1 cellular context compared by ENCODE assay signal in the genomic region with DNA sequence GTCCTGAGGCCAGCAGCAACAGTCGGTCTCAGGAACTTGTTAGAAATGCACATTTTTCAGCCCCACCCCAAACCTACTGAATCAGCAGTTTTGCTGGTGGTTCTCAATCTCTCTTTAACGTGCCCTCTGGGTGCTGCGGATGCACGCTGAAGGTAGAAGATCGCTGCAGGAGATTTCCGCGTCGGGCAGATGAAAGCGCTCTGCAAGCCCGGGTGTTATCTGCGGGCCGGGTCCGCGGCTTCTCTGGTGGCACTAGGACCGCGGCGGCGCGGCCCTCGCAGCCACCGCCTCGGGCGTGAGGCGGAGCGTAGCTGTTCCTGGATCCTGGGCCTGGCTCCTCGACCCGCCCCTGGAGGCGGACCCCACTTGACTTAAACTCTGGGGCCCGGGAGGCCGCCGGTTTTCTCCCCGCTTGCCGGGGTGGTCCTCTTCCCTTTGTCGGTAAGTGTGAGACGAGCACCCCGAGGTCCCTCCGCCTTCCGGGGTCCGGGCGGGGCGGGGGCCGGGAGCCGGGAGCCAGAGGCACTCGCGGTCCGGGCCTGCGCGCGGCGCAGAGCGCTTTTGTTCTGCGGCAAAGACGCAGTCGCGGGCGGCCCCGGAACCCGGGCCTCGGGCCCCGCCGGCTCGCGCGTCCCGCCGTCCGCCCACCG.
TF ChIP-seq lines count a peak whose summit lies in the region.

A gene with protein sequence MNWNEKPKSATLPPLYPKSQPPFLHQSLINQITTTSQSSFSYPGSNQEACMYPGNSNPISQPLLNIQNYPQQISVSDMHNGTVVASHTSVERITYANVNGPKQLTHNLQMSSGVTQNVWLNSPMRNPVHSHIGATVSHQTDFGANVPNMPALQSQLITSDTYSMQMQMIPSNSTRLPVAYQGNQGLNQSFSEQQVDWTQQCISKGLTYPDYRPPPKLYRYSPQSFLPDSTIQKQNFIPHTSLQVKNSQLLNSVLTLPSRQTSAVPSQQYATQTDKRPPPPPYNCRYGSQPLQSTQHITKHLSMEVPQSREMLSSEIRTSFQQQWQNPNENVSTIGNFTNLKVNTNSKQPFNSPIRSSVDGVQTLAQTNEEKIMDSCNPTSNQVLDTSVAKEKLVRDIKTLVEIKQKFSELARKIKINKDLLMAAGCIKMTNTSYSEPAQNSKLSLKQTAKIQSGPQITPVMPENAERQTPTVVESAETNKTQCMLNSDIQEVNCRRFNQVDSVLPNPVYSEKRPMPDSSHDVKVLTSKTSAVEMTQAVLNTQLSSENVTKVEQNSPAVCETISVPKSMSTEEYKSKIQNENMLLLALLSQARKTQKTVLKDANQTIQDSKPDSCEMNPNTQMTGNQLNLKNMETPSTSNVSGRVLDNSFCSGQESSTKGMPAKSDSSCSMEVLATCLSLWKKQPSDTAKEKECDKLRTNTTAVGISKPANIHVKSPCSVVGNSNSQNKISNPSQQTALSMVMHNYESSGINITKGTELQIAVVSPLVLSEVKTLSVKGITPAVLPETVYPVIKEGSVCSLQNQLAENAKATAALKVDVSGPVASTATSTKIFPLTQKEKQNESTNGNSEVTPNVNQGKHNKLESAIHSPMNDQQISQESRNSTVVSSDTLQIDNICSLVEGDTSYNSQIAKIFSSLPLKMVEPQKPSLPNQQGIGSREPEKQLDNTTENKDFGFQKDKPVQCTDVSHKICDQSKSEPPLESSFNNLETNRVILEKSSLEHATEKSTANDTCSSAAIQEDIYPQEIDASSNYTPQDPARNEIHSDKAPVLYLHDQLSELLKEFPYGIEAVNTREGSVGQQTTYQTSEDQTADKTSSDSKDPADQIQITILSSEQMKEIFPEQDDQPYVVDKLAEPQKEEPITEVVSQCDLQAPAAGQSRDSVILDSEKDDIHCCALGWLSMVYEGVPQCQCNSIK (N-terminal part only) (plus strand): TSS at position 365 of the 650 bp plus-strand sequence. CDS start 21,541 bp downstream, outside the sequence.

TF ChIP-seq in HepG2, 621 proteins besides CTCF, POLR2A, EP300 and RAD21 (continued from another document and continues in another):
- TF ChIP-seq, protein P1, sequence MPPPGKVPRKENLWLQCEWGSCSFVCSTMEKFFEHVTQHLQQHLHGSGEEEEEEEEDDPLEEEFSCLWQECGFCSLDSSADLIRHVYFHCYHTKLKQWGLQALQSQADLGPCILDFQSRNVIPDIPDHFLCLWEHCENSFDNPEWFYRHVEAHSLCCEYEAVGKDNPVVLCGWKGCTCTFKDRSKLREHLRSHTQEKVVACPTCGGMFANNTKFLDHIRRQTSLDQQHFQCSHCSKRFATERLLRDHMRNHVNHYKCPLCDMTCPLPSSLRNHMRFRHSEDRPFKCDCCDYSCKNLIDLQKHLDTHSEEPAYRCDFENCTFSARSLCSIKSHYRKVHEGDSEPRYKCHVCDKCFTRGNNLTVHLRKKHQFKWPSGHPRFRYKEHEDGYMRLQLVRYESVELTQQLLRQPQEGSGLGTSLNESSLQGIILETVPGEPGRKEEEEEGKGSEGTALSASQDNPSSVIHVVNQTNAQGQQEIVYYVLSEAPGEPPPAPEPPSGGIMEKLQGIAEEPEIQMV (CRISPR knock-in tag; IDR thresholded peaks at IDR 0.05; ENCODE audit: low read depth): peak; percentile 90
- TF ChIP-seq, protein P2, sequence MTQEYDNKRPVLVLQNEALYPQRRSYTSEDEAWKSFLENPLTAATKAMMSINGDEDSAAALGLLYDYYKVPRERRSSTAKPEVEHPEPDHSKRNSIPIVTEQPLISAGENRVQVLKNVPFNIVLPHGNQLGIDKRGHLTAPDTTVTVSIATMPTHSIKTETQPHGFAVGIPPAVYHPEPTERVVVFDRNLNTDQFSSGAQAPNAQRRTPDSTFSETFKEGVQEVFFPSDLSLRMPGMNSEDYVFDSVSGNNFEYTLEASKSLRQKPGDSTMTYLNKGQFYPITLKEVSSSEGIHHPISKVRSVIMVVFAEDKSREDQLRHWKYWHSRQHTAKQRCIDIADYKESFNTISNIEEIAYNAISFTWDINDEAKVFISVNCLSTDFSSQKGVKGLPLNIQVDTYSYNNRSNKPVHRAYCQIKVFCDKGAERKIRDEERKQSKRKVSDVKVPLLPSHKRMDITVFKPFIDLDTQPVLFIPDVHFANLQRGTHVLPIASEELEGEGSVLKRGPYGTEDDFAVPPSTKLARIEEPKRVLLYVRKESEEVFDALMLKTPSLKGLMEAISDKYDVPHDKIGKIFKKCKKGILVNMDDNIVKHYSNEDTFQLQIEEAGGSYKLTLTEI (CRISPR knock-in tag; conservative IDR thresholded peaks at IDR 0.05): no peak
- TF ChIP-seq, protein P3, sequence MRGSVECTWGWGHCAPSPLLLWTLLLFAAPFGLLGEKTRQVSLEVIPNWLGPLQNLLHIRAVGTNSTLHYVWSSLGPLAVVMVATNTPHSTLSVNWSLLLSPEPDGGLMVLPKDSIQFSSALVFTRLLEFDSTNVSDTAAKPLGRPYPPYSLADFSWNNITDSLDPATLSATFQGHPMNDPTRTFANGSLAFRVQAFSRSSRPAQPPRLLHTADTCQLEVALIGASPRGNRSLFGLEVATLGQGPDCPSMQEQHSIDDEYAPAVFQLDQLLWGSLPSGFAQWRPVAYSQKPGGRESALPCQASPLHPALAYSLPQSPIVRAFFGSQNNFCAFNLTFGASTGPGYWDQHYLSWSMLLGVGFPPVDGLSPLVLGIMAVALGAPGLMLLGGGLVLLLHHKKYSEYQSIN (CRISPR knock-in tag; IDR thresholded peaks at IDR 0.05; ENCODE audit: borderline replicate concordance): no peak
- TF ChIP-seq ZNF24 (IDR thresholded peaks at IDR 0.05): no peak
- TF ChIP-seq, protein P4, sequence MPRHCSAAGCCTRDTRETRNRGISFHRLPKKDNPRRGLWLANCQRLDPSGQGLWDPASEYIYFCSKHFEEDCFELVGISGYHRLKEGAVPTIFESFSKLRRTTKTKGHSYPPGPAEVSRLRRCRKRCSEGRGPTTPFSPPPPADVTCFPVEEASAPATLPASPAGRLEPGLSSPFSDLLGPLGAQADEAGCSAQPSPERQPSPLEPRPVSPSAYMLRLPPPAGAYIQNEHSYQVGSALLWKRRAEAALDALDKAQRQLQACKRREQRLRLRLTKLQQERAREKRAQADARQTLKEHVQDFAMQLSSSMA (CRISPR knock-in tag; IDR thresholded peaks at IDR 0.05): no peak
- TF ChIP-seq ZNF256 (CRISPR knock-in tag; conservative IDR thresholded peaks at IDR 0.05): no peak
- no peak for TF ChIP-seq ZBTB3 (CRISPR knock-in tag; IDR thresholded peaks at IDR 0.05; ENCODE audit: borderline replicate concordance, low read depth)
- TF ChIP-seq NR2F6 (IDR thresholded peaks at IDR 0.05): no peak
- no peak for TF ChIP-seq NR2F6 (CRISPR knock-in tag; IDR thresholded peaks at IDR 0.05)
- TF ChIP-seq CEBPB (IDR thresholded peaks at IDR 0.05; ENCODE audit: borderline replicate concordance, low read depth, low read length): no peak
- no peak for TF ChIP-seq ELF4 (CRISPR knock-in tag; IDR thresholded peaks at IDR 0.05; ENCODE audit: borderline replicate concordance)
- peak; percentile 89 for TF ChIP-seq ZNF331 (CRISPR knock-in tag; IDR thresholded peaks at IDR 0.05)
- TF ChIP-seq CREB1 (IDR thresholded peaks at IDR 0.05): no peak
- peak; percentile 17; the same call in 1 of the 2 replicates for TF ChIP-seq CREB1 (CRISPR knock-in tag; IDR thresholded peaks at IDR 0.05)
- TF ChIP-seq, protein P5, sequence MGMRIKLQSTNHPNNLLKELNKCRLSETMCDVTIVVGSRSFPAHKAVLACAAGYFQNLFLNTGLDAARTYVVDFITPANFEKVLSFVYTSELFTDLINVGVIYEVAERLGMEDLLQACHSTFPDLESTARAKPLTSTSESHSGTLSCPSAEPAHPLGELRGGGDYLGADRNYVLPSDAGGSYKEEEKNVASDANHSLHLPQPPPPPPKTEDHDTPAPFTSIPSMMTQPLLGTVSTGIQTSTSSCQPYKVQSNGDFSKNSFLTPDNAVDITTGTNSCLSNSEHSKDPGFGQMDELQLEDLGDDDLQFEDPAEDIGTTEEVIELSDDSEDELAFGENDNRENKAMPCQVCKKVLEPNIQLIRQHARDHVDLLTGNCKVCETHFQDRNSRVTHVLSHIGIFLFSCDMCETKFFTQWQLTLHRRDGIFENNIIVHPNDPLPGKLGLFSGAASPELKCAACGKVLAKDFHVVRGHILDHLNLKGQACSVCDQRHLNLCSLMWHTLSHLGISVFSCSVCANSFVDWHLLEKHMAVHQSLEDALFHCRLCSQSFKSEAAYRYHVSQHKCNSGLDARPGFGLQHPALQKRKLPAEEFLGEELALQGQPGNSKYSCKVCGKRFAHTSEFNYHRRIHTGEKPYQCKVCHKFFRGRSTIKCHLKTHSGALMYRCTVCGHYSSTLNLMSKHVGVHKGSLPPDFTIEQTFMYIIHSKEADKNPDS (CRISPR knock-in tag; IDR thresholded peaks at IDR 0.05): 0 out of 2 replicates have a peak, but pooled peaks have one; percentile 19
- TF ChIP-seq HOXD1 (CRISPR knock-in tag; IDR thresholded peaks at IDR 0.05): no peak
- peak; percentile 55 for TF ChIP-seq GATAD2A (CRISPR knock-in tag; IDR thresholded peaks at IDR 0.05)
- TF ChIP-seq SP1 (IDR thresholded peaks at IDR 0.05): no peak
- peak; percentile 43; the same call in 1 of the 2 replicates for TF ChIP-seq SP1 (CRISPR knock-in tag; IDR thresholded peaks at IDR 0.05)
- TF ChIP-seq REPIN1 (CRISPR knock-in tag; IDR thresholded peaks at IDR 0.05; ENCODE audit: borderline replicate concordance, low read depth): no peak; the same call in 1 of the 2 replicates
- no peak for TF ChIP-seq NCOA1 (CRISPR knock-in tag; IDR thresholded peaks at IDR 0.05)
- TF ChIP-seq ZMYM4 (CRISPR knock-in tag; IDR thresholded peaks at IDR 0.05): peak; percentile 94
- TF ChIP-seq ZNF225 (CRISPR knock-in tag; IDR thresholded peaks at IDR 0.05): no peak
- no peak; the same call in 1 of the 2 replicates for TF ChIP-seq ZSCAN25 (CRISPR knock-in tag; IDR thresholded peaks at IDR 0.05)
- TF ChIP-seq, protein P6, sequence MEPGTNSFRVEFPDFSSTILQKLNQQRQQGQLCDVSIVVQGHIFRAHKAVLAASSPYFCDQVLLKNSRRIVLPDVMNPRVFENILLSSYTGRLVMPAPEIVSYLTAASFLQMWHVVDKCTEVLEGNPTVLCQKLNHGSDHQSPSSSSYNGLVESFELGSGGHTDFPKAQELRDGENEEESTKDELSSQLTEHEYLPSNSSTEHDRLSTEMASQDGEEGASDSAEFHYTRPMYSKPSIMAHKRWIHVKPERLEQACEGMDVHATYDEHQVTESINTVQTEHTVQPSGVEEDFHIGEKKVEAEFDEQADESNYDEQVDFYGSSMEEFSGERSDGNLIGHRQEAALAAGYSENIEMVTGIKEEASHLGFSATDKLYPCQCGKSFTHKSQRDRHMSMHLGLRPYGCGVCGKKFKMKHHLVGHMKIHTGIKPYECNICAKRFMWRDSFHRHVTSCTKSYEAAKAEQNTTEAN (CRISPR knock-in tag; conservative IDR thresholded peaks at IDR 0.05): no peak
- TF ChIP-seq FOSL1 (CRISPR knock-in tag; IDR thresholded peaks at IDR 0.05; ENCODE audit: borderline replicate concordance): peak; percentile 12; the same call in 1 of the 2 replicates
- TF ChIP-seq, protein P7, sequence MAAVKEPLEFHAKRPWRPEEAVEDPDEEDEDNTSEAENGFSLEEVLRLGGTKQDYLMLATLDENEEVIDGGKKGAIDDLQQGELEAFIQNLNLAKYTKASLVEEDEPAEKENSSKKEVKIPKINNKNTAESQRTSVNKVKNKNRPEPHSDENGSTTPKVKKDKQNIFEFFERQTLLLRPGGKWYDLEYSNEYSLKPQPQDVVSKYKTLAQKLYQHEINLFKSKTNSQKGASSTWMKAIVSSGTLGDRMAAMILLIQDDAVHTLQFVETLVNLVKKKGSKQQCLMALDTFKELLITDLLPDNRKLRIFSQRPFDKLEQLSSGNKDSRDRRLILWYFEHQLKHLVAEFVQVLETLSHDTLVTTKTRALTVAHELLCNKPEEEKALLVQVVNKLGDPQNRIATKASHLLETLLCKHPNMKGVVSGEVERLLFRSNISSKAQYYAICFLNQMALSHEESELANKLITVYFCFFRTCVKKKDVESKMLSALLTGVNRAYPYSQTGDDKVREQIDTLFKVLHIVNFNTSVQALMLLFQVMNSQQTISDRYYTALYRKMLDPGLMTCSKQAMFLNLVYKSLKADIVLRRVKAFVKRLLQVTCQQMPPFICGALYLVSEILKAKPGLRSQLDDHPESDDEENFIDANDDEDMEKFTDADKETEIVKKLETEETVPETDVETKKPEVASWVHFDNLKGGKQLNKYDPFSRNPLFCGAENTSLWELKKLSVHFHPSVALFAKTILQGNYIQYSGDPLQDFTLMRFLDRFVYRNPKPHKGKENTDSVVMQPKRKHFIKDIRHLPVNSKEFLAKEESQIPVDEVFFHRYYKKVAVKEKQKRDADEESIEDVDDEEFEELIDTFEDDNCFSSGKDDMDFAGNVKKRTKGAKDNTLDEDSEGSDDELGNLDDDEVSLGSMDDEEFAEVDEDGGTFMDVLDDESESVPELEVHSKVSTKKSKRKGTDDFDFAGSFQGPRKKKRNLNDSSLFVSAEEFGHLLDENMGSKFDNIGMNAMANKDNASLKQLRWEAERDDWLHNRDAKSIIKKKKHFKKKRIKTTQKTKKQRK (IDR thresholded peaks at IDR 0.05; ENCODE audit: low read length): no peak
- TF ChIP-seq, protein P8, sequence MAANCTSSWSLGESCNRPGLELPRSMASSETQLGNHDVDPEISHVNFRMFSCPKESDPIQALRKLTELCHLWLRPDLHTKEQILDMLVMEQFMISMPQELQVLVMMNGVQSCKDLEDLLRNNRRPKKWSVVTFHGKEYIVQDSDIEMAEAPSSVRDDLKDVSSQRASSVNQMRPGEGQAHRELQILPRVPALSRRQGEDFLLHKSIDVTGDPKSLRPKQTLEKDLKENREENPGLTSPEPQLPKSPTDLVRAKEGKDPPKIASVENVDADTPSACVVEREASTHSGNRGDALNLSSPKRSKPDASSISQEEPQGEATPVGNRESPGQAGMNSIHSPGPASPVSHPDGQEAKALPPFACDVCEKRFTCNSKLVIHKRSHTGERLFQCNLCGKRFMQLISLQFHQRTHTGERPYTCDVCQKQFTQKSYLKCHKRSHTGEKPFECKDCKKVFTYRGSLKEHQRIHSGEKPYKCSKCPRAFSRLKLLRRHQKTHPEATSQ (CRISPR knock-in tag; IDR thresholded peaks at IDR 0.05; ENCODE audit: borderline replicate concordance): no peak
- TF ChIP-seq, protein P9, sequence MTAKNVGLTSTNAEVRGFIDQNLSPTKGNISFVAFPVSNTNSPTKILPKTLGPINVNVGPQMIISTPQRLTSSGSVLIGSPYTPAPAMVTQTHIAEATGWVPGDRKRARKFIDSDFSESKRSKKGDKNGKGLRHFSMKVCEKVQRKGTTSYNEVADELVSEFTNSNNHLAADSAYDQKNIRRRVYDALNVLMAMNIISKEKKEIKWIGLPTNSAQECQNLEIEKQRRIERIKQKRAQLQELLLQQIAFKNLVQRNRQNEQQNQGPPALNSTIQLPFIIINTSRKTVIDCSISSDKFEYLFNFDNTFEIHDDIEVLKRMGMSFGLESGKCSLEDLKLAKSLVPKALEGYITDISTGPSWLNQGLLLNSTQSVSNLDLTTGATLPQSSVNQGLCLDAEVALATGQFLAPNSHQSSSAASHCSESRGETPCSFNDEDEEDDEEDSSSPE (CRISPR knock-in tag; IDR thresholded peaks at IDR 0.05): no peak
- no peak for TF ChIP-seq POLR2AphosphoS2 (IDR thresholded peaks at IDR 0.05; ENCODE audit: low read depth, low read length)
